In genomic region chr9:29657821-29658220, GRCh38 we compare ENCODE assay signal across 6 cellular contexts.
"Had no signal": no experiment of that assay in that cellular context is flagged by ENCODE, and none has a peak within 500 bp of the region (broad histone marks: within the 10 kb centered on the region; RNA-seq: fewer than 3 reads in every experiment).

No MANE protein-coding gene starts in this region.

- ATAC-seq: HepG2, K562 had no signal

- H3K27ac ChIP-seq: HL-60 had no signal

- DNase-seq: IMR-90, KBM-7, KG1 had no signal

- H3K4me3 ChIP-seq: K562 had no signal
